Comparison of ENCODE assay signal across 19 cellular contexts in the genomic region with DNA sequence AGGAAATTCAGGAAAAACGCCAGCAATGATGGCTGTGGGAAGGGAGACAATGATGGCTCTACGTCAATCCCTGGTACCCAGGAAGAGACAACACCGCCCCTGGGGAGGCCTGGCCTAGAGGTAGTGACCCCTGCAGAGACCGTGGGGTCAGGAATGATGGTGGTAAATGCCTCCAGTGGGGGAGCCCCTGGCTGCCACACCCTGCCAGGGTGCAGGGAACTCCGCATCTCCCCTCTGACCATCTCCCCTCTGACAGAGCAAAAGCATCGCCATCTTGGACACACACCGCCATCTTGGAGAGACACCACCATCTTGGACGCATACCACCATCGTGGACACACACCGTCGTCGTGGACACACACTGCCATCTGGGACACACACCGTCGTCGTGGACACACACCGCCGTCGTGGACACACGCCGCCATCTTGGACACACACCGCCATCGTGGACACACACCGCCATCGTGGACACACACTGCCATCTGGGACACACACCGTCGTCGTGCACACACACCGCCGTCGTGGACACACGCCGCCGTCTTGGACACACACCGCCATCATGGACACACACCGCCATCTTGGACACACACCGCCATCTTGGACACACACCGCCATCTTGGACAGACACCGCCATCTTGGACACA. TPM values are rescaled to one million over a fixed set of nuclear protein-coding genes. Genes with fewer than 3 reads are reported as not detected.
DNase-seq lines count a peak whose midpoint lies in the region; ATAC-seq, FAIRE-seq and TF ChIP-seq lines count a peak whose summit lies in the region.
"Had no signal": no experiment of that assay in that cellular context is flagged by ENCODE, and none has a peak within 500 bp of the region (broad histone marks: within the 10 kb centered on the region; RNA-seq: fewer than 3 reads in every experiment).

No MANE protein-coding gene starts in this region.

- no peak overlapping the region for H3K4me3 ChIP-seq in dorsolateral prefrontal cortex
- H3K4me3 ChIP-seq: BLaER1, pancreas had no signal

- CTCF ChIA-PET in activated CD8-positive, alpha-beta T cell treated with anti-CD3 and anti-CD28 coated beads, Interleukin-2, amount 10 ng/mL, durations not matched to agents 7 days and 5 days (lab: Charles Lee) = no interaction called here
- CTCF ChIA-PET in activated CD8-positive, alpha-beta T cell treated with anti-CD3 and anti-CD28 coated beads for 36 hours (lab: Charles Lee) = no interaction called here

- POLR2A ChIA-PET in activated CD8-positive, alpha-beta T cell treated with anti-CD3 and anti-CD28 coated beads, Interleukin-2, amount 10 ng/mL, durations not matched to agents 7 days and 5 days (lab: Charles Lee) = no interaction called here
- POLR2A ChIA-PET in activated CD8-positive, alpha-beta T cell treated with anti-CD3 and anti-CD28 coated beads for 36 hours (lab: Charles Lee) = no interaction called here

- H3K36me3 Mint-ChIP-seq in activated CD8-positive, alpha-beta T cell treated with anti-CD3 and anti-CD28 coated beads, Interleukin-2, amount 10 ng/mL, durations not matched to agents 7 days and 5 days (ENCODE audit: low read depth) = peaks cover 71% of the 10 kb centered on the region
- peaks cover 65% of the 10 kb centered on the region for H3K36me3 Mint-ChIP-seq in activated CD8-positive, alpha-beta T cell treated with anti-CD3 and anti-CD28 coated beads for 36 hours (ENCODE audit: low read depth)
- peaks cover 16% of the 10 kb centered on the region for H3K36me3 Mint-ChIP-seq in osteocyte (ENCODE audit: unreplicated experiment)

- H3K27ac ChIP-seq in dorsolateral prefrontal cortex = no peak overlapping the region
- H3K27ac ChIP-seq: BLaER1, pancreas had no signal

- H3K27me3 Mint-ChIP-seq in activated CD8-positive, alpha-beta T cell treated with anti-CD3 and anti-CD28 coated beads, Interleukin-2, amount 10 ng/mL, durations not matched to agents 7 days and 5 days (ENCODE audit: low read depth) = no peaks in the 10 kb centered on the region
- no peaks in the 10 kb centered on the region for H3K27me3 Mint-ChIP-seq in activated CD8-positive, alpha-beta T cell treated with anti-CD3 and anti-CD28 coated beads for 36 hours
- no peaks in the 10 kb centered on the region for H3K27me3 Mint-ChIP-seq in osteocyte (ENCODE audit: unreplicated experiment)
- H3K27me3 Mint-ChIP-seq: T-cell had no signal

- H3K4me1 Mint-ChIP-seq in activated CD8-positive, alpha-beta T cell treated with anti-CD3 and anti-CD28 coated beads, Interleukin-2, amount 10 ng/mL, durations not matched to agents 7 days and 5 days (ENCODE audit: low read depth) = peaks cover 12% of the 10 kb centered on the region
- peaks cover 8% of the 10 kb centered on the region for H3K4me1 Mint-ChIP-seq in activated CD8-positive, alpha-beta T cell treated with anti-CD3 and anti-CD28 coated beads for 36 hours (ENCODE audit: low read depth)
- no peaks in the 10 kb centered on the region for H3K4me1 Mint-ChIP-seq in osteocyte (ENCODE audit: unreplicated experiment)

- H3K9me3 Mint-ChIP-seq in activated CD8-positive, alpha-beta T cell treated with anti-CD3 and anti-CD28 coated beads, Interleukin-2, amount 10 ng/mL, durations not matched to agents 7 days and 5 days (ENCODE audit: insufficient read depth) = peaks cover 34% of the 10 kb centered on the region
- H3K9me3 Mint-ChIP-seq in activated CD8-positive, alpha-beta T cell treated with anti-CD3 and anti-CD28 coated beads for 36 hours = peaks cover 22% of the 10 kb centered on the region
- H3K9me3 Mint-ChIP-seq in osteocyte (ENCODE audit: unreplicated experiment) = peaks cover 7% of the 10 kb centered on the region

- H3K4me3 Mint-ChIP-seq in activated CD8-positive, alpha-beta T cell treated with anti-CD3 and anti-CD28 coated beads, Interleukin-2, amount 10 ng/mL, durations not matched to agents 7 days and 5 days = no peak overlapping the region
- H3K4me3 Mint-ChIP-seq in activated CD8-positive, alpha-beta T cell treated with anti-CD3 and anti-CD28 coated beads for 36 hours = no peak overlapping the region
- no peak overlapping the region for H3K4me3 Mint-ChIP-seq in osteocyte (ENCODE audit: unreplicated experiment)
- H3K4me3 Mint-ChIP-seq: T-cell had no signal

- no peaks in the 10 kb centered on the region for H3K27me3 ChIP-seq in dorsolateral prefrontal cortex
- H3K27me3 ChIP-seq: BLaER1, pancreas had no signal

- DNase-seq in activated CD8-positive, alpha-beta T cell treated with anti-CD3 and anti-CD28 coated beads, Interleukin-2, amount 10 ng/mL, durations not matched to agents 7 days and 5 days = peak; percentile 11
- DNase-seq in activated CD8-positive, alpha-beta T cell treated with anti-CD3 and anti-CD28 coated beads for 36 hours = no peak
- DNase-seq in GM12891 (ENCODE audit: insufficient read length, low spot score) (no peak), dorsolateral prefrontal cortex (peak in 6 of 10 donors; percentile 6 to 19 (median 12)), osteocyte (ENCODE audit: extremely low spot score, unreplicated experiment) (peak; percentile 77)
- DNase-seq: activated naive CD4-positive, alpha-beta T cell; Calu3; GOT3; NCI-H1092 treated with DMSO at 0.1 percent for 48 hours; NCI-H524; SHP77; stimulated activated CD4-positive, alpha-beta T cell treated with anti-CD3 and anti-CD28 coated beads, Interleukin-4, amount 100 ng/mL, for 1 hour had no signal

- FAIRE-seq in GM12891 (lab: Jason Lieb, UNC) = peak; percentile 35
- FAIRE-seq: endometrium, pancreas had no signal

- no peak for ATAC-seq in activated CD8-positive, alpha-beta T cell treated with anti-CD3 and anti-CD28 coated beads, Interleukin-2, amount 10 ng/mL, durations not matched to agents 7 days and 5 days
- no peak for ATAC-seq in activated CD8-positive, alpha-beta T cell treated with anti-CD3 and anti-CD28 coated beads for 36 hours
- ATAC-seq in GM18873 (IDR thresholded peaks at IDR 0.05; ENCODE audit: low FRiP score, unreplicated experiment) = no peak
- no peak for ATAC-seq in HG03045 (IDR thresholded peaks at IDR 0.05; ENCODE audit: unreplicated experiment)
- ATAC-seq in SK-N-SH treated with all-trans-retinoic acid at 6 μM for 48 hours = no peak
- ATAC-seq: pancreas, T-cell had no signal

- TF ChIP-seq CTCF in activated CD8-positive, alpha-beta T cell treated with anti-CD3 and anti-CD28 coated beads for 36 hours (IDR thresholded peaks at IDR 0.05) = no peak
- no peak for TF ChIP-seq CTCF in dorsolateral prefrontal cortex (IDR thresholded peaks at IDR 0.05 in 54 of 56, conservative IDR thresholded peaks at IDR 0.05 in 2 of 56; ENCODE audit: low read depth in 1 of 56, partially characterized antibody in 56 of 56)
- no peak for TF ChIP-seq CTCF in osteocyte (IDR thresholded peaks at IDR 0.05)

- intact Hi-C loops in activated CD8-positive, alpha-beta T cell treated with anti-CD3 and anti-CD28 coated beads for 36 hours (cut with micrococcal nuclease) = no loop called here
- intact Hi-C loops in dorsolateral prefrontal cortex (cut with DNase I) = no loop called here

- TF ChIP-seq POLR2A in GM12891 (IDR thresholded peaks at IDR 0.05; ENCODE audit: low read depth, low read length) = no peak

- H3K27ac Mint-ChIP-seq in activated CD8-positive, alpha-beta T cell treated with anti-CD3 and anti-CD28 coated beads, Interleukin-2, amount 10 ng/mL, durations not matched to agents 7 days and 5 days = no peak overlapping the region
- no peak overlapping the region for H3K27ac Mint-ChIP-seq in activated CD8-positive, alpha-beta T cell treated with anti-CD3 and anti-CD28 coated beads for 36 hours
- no peak overlapping the region for H3K27ac Mint-ChIP-seq in osteocyte (ENCODE audit: unreplicated experiment)
- H3K27ac Mint-ChIP-seq: T-cell had no signal

TF ChIP-seq in GM12891, 5 proteins besides CTCF, POLR2A, EP300 and RAD21:
- TF ChIP-seq TAF1 (IDR thresholded peaks at IDR 0.05; ENCODE audit: low read depth, low read length) = no peak
- TF ChIP-seq PAX5 (IDR thresholded peaks at IDR 0.05; ENCODE audit: insufficient read depth, low read length, severe bottlenecking) = no peak
- no peak for TF ChIP-seq POU2F2 (IDR thresholded peaks at IDR 0.05; ENCODE audit: low read depth, low read length)
- no peak for TF ChIP-seq POLR2AphosphoS5 (IDR thresholded peaks at IDR 0.05; ENCODE audit: low read depth, low read length)
- no peak for TF ChIP-seq SPI1 (IDR thresholded peaks at IDR 0.05; ENCODE audit: low read depth, low read length)

TF ChIP-seq in SK-N-SH treated with all-trans-retinoic acid at 6 μM for 48 hours, 23 proteins besides CTCF, POLR2A, EP300 and RAD21:
- no peak for TF ChIP-seq ZFP3 (CRISPR knock-in tag; IDR thresholded peaks at IDR 0.05)
- no peak for TF ChIP-seq CSDC2 (CRISPR knock-in tag; IDR thresholded peaks at IDR 0.05)
- TF ChIP-seq PPARA (CRISPR knock-in tag; IDR thresholded peaks at IDR 0.05; ENCODE audit: borderline replicate concordance) = no peak
- TF ChIP-seq RARB (CRISPR knock-in tag; IDR thresholded peaks at IDR 0.05) = no peak
- TF ChIP-seq ZFP30 (CRISPR knock-in tag; IDR thresholded peaks at IDR 0.05) = no peak
TF ChIP-seq in SK-N-SH treated with all-trans-retinoic acid at 6 μM for 48 hours: peak in this region for 0.

RNA-seq across cellular contexts. Expression of a gene that starts 9.9 kb away (rescaled TPM):
- 10 to 100 TPM; 45.3 to 45.9 TPM for total RNA-seq in activated CD8-positive, alpha-beta T cell treated with anti-CD3 and anti-CD28 coated beads, Interleukin-2, amount 10 ng/mL, durations not matched to agents 7 days and 5 days
- total RNA-seq in activated CD8-positive, alpha-beta T cell treated with anti-CD3 and anti-CD28 coated beads for 36 hours = 10 to 100 TPM; 55.8 to 57.2 TPM
- 59.7 TPM for polyA plus RNA-seq in GM12891 (2012; ENCODE audit: low read depth, missing spikeins)
- total RNA-seq in dorsolateral prefrontal cortex (10 to 100 TPM; 15.8 to 57.3 (median 32.2) TPM), osteocyte (33.3 and 35.9 TPM in 2 replicates)

RNA-seq across cellular contexts. Expression of a gene that starts 50.9 kb away (rescaled TPM):
- 100 to 1,000 TPM; 273 to 293 TPM for total RNA-seq in activated CD8-positive, alpha-beta T cell treated with anti-CD3 and anti-CD28 coated beads, Interleukin-2, amount 10 ng/mL, durations not matched to agents 7 days and 5 days
- 100 to 1,000 TPM; 460 to 476 TPM for total RNA-seq in activated CD8-positive, alpha-beta T cell treated with anti-CD3 and anti-CD28 coated beads for 36 hours
- 741 TPM for polyA plus RNA-seq in GM12891 (2012; ENCODE audit: low read depth, missing spikeins)
- total RNA-seq in dorsolateral prefrontal cortex = 100 to 1,000 TPM; 158 to 287 (median 202) TPM
- total RNA-seq in osteocyte = 394 and 402 TPM in 2 replicates

Comparison
In these comparisons a context has a peak if more than half of its experiments do, and no peak if none do; other contexts are left out.
1. DNase-seq: peak in activated CD8-positive, alpha-beta T cell treated with anti-CD3 and anti-CD28 coated beads, Interleukin-2, amount 10 ng/mL, durations not matched to agents 7 days and 5 days (single experiment), dorsolateral prefrontal cortex (6 of 10) and osteocyte (single experiment); none in activated CD8-positive, alpha-beta T cell treated with anti-CD3 and anti-CD28 coated beads for 36 hours (single experiment) and GM12891 (single experiment).